10 cellular contexts compared by ENCODE assay signal in the genomic region with DNA sequence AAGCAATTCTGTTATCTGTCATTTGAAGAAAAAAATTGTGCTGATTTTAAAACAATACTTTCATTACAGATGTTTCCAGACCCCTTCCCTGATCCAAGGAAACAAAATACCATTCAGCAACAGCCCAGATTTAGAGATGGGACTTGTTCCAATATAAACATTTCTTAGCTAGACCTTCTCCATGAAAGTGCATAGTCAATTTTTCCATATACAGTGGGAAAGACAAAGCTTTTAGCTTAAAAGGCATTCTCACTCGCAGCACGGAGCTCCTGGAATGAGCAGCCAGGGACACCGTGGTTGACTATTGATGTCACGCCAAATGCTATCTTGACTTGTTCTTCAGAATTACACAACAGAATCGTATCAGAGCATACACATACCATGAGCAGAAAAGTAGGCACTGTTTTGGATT. TPM values are rescaled to one million over a fixed set of nuclear protein-coding genes. Genes with fewer than 3 reads are reported as not detected.
A peak's percentile ranks its signal among the peaks of the same experiment; 100 is the strongest.
DNase-seq lines count a peak whose midpoint lies in the region; ATAC-seq and TF ChIP-seq lines count a peak whose summit lies in the region.
"Had no signal": no experiment of that assay in that cellular context is flagged by ENCODE, and none has a peak within 500 bp of the region (broad histone marks: within the 10 kb centered on the region; RNA-seq: fewer than 3 reads in every experiment).

No MANE protein-coding gene starts in this region.

- intact Hi-C loops in left lung (cut with DNase I) (no loop called here), testis (cut with DNase I; ENCODE audit: low total_unique reads) (no loop called here)

- no peaks in the 10 kb centered on the region for H3K36me3 ChIP-seq in left lung
- no peaks in the 10 kb centered on the region for H3K36me3 ChIP-seq in testis (ENCODE audit: low read depth, missing control alignments)

- H3K27me3 ChIP-seq in left lung (no peaks in the 10 kb centered on the region), testis (no peaks in the 10 kb centered on the region)

- H3K9me3 ChIP-seq in left lung (no peaks in the 10 kb centered on the region), testis (no peaks in the 10 kb centered on the region), T-helper 17 cell (ENCODE audit: control insufficient read depth, low read length, poor library complexity, severe bottlenecking) (no peaks in the 10 kb centered on the region)

- WGBS in testis, 2 donors, result 49 to 51% methylated on average over 5 of the region's 5 CpGs

- no peak overlapping the region for H3K27ac Mint-ChIP-seq in T-helper 17 cell

- H3K4me3 Mint-ChIP-seq in T-helper 17 cell, result no peak overlapping the region

- H3K4me1 Mint-ChIP-seq in T-helper 17 cell, result peaks cover 6% of the 10 kb centered on the region

- H3K4me3 ChIP-seq in coronary artery (peak overlapping the region; percentile 9), left lung (no peak overlapping the region), testis (no peak overlapping the region)

- no peak for TF ChIP-seq POLR2A in testis (IDR thresholded peaks at IDR 0.05)

- H3K36me3 Mint-ChIP-seq in T-helper 17 cell (ENCODE audit: low read depth), result peaks cover under 1% of the 10 kb centered on the region

- TF ChIP-seq CTCF in coronary artery (IDR thresholded peaks at IDR 0.05) (no peak), left lung (IDR thresholded peaks at IDR 0.05) (no peak), testis (IDR thresholded peaks at IDR 0.05) (no peak)

- H3K4me1 ChIP-seq in left lung (peaks cover 3 to 12% of the 10 kb centered on the region in 2 donors), testis (peaks cover 8% of the 10 kb centered on the region)

- peak; percentile 84 for DNase-seq in NCI-H2029 treated with DMSO at 0.1 percent for 48 hours (lab: John Stamatoyannopoulos, UW)
- no peak for DNase-seq in coronary artery (ENCODE audit: low spot score)
- no peak for DNase-seq in left lung
- peak; percentile 44 for DNase-seq in testis
- DNase-seq in NAMALWA (ENCODE audit: low spot score), result no peak
- DNase-seq in T-helper 17 cell, result no peak
- DNase-seq: activated effector memory CD4-positive, alpha-beta T cell treated with Interleukin-2 at 50 U/mL for 16 hours had no signal

- peak; percentile 55 for ATAC-seq in left lung
- no peak for ATAC-seq in GM18868 (IDR thresholded peaks at IDR 0.05; ENCODE audit: unreplicated experiment)
- ATAC-seq in GM21717 (IDR thresholded peaks at IDR 0.05; ENCODE audit: unreplicated experiment), result no peak
- no peak for ATAC-seq in T-helper 17 cell

- peaks cover 41% of the 10 kb centered on the region for H3K27me3 Mint-ChIP-seq in T-helper 17 cell

- peak overlapping the region; percentile 30 to 61 for H3K27ac ChIP-seq in coronary artery
- peak overlapping the region; percentile 58 to 79 for H3K27ac ChIP-seq in left lung
- peak overlapping the region; percentile 48 to 65 for H3K27ac ChIP-seq in testis
- H3K27ac ChIP-seq: KMS-11 had no signal

RNA-seq across cellular contexts. Expression of a gene that starts 21.5 kb away (rescaled TPM):
- total RNA-seq in left lung (100 to 1,000 TPM in 1 of 2 donors, 10 to 100 TPM in 1; 87.5 to 152 TPM), testis (10 to 100 TPM; 49.2 to 61.0 TPM), T-helper 17 cell (not detected)
- 37.6 TPM for polyA plus RNA-seq in testis (ENCODE audit: insufficient read depth, low read depth, low replicate concordance)

Comparison
In these comparisons a context has a peak if more than half of its experiments do, and no peak if none do; other contexts are left out.
1. DNase-seq: peak in NCI-H2029 treated with DMSO at 0.1 percent for 48 hours (single experiment) and testis (single experiment); none in coronary artery (single experiment), left lung (0 of 2), NAMALWA (single experiment) and T-helper 17 cell (0 of 3).
2. RNA of a gene that starts 21.5 kb away (total RNA-seq): 87.5 to 152 TPM in left lung and 49.2 to 61.0 TPM in testis; not detected in T-helper 17 cell; every median in the first group is over 10 times any median in the second.
3. Peak in every context shown above with its lines, with median percentiles within 50 percentile points of each other: H3K27ac ChIP-seq.